ENCODE assay signal across 3 cellular contexts in genomic region chr3:172275586-172275985, GRCh38.
TF ChIP-seq lines count a peak whose summit lies in the region.

No MANE protein-coding gene starts in this region.

TF ChIP-seq in SK-N-SH, 30 proteins besides CTCF, POLR2A, EP300 and RAD21 (continued from another document):
- no peak for TF ChIP-seq USF1 (IDR thresholded peaks at IDR 0.05; ENCODE audit: borderline replicate concordance, low read depth)

TF ChIP-seq in SK-N-SH treated with all-trans-retinoic acid at 6 μM for 48 hours, 23 proteins besides CTCF, POLR2A, EP300 and RAD21:
- TF ChIP-seq POU6F1 (CRISPR knock-in tag; IDR thresholded peaks at IDR 0.05; ENCODE audit: borderline replicate concordance, low read depth): no peak
- no peak for TF ChIP-seq OSR1 (CRISPR knock-in tag; IDR thresholded peaks at IDR 0.05)
- TF ChIP-seq CSDC2 (CRISPR knock-in tag; IDR thresholded peaks at IDR 0.05): no peak
- TF ChIP-seq ZNF70 (CRISPR knock-in tag; IDR thresholded peaks at IDR 0.05): no peak

TF ChIP-seq in GM12878, 131 proteins besides CTCF, POLR2A, EP300 and RAD21 (continued from another document):
- no peak for TF ChIP-seq E2F8 (IDR thresholded peaks at IDR 0.05; ENCODE audit: low read depth, partially characterized antibody)
- TF ChIP-seq TARDBP (IDR thresholded peaks at IDR 0.05; ENCODE audit: borderline replicate concordance): no peak
- TF ChIP-seq POU2F2 (IDR thresholded peaks at IDR 0.05; ENCODE audit: borderline replicate concordance, low read depth, low read length): no peak
- TF ChIP-seq JUNB (IDR thresholded peaks at IDR 0.05): no peak
- no peak for TF ChIP-seq POLR2AphosphoS2 (IDR thresholded peaks at IDR 0.05; ENCODE audit: low read depth, low read length)
- no peak for TF ChIP-seq IRF3 (IDR thresholded peaks at IDR 0.05)
- TF ChIP-seq SREBF2 (IDR thresholded peaks at IDR 0.05; ENCODE audit: low read length): no peak
- no peak for TF ChIP-seq NKRF (conservative IDR thresholded peaks at IDR 0.05)
- TF ChIP-seq TCF12 (IDR thresholded peaks at IDR 0.05; ENCODE audit: low read depth, low read length): no peak
- TF ChIP-seq PBX3 (IDR thresholded peaks at IDR 0.05; ENCODE audit: insufficient replicate concordance, low read depth, low read length): no peak
- no peak for TF ChIP-seq ZBTB40 (IDR thresholded peaks at IDR 0.05; ENCODE audit: borderline replicate concordance)
- TF ChIP-seq ZBTB11 (CRISPR knock-in tag; IDR thresholded peaks at IDR 0.05): no peak
- no peak for TF ChIP-seq ZNF24 (IDR thresholded peaks at IDR 0.05)
- no peak for TF ChIP-seq TCF3 (IDR thresholded peaks at IDR 0.05; ENCODE audit: borderline replicate concordance, insufficient read depth, low read depth, low read length)
- TF ChIP-seq PAX5 (IDR thresholded peaks at IDR 0.05; ENCODE audit: borderline replicate concordance, low read depth, low read length): no peak
